In the genomic region with DNA sequence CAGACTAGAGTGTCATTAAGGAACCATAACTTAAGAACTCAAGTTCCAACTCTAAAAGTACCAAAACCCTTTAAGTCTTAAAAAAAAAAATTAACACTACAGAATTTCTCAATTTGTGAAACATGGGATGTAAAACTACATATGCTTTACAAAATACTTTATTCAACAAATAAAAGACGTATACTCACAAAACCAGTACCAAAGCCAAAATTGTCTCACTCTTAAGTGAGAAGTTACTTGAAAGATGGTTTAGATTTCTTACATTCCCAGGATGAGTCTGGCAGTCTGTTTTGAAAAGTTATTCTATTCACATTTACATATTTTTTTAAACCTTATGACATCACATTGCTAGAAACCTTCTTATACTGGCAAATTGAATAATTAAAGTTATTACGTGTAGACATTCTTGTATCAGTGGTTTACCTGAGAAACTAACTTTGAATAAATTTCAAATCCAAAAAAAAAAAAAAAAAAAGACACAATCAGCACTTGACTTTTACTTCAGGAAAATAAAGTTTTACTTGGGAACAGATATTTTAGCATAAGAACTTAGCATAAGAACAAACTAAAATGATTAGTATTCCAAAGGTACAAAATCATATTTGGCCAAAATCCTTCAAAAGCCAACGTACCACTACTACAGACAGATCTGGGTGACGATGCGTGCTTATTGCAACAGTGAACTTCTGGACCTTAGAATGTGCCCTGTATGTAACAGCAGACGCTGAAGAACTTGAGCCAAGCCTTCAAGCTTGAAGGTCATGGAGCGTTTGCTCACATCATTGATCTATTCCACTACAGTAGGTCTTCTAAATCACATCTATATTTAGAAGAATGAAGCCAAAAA, we compare ENCODE assay signal across 8 cellular contexts. TPM values are rescaled to one million over a fixed set of nuclear protein-coding genes. Genes with fewer than 3 reads are reported as not detected.
DNase-seq lines count a peak whose midpoint lies in the region; ATAC-seq and TF ChIP-seq lines count a peak whose summit lies in the region.

No MANE protein-coding gene starts in this region.

- H3K36me3 Mint-ChIP-seq in mesothelial cell of epicardium = peaks cover 3% of the 10 kb centered on the region

- no peak for TF ChIP-seq CTCF in mesothelial cell of epicardium (IDR thresholded peaks at IDR 0.05; ENCODE audit: unreplicated experiment)

- H3K27me3 Mint-ChIP-seq in mesothelial cell of epicardium (ENCODE audit: low read depth) = peaks cover 3% of the 10 kb centered on the region

- no peaks in the 10 kb centered on the region for H3K9me3 Mint-ChIP-seq in mesothelial cell of epicardium

- H3K4me1 Mint-ChIP-seq in mesothelial cell of epicardium = peaks cover 37% of the 10 kb centered on the region

- DNase-seq in DMS79 treated with DMSO at 0.1 percent for 48 hours (lab: John Stamatoyannopoulos, UW) (peak; percentile 64), NCI-H2171 treated with DMSO at 0.1 percent for 48 hours (lab: John Stamatoyannopoulos, UW) (peak; percentile 21), dermis blood vessel endothelial cell (peak; percentile 78), mesothelial cell of epicardium (ENCODE audit: low spot score in 2 of 2, unreplicated experiment in 2 of 2) (no peak), NCI-H1048 (lab: John Stamatoyannopoulos, UW) (no peak)
- DNase-seq in activated CD8-positive, alpha-beta memory T cell treated with anti-CD3 and anti-CD28 coated beads, Interleukin-2, amount 50 U/mL, for 4 hours = no peak
- no peak for DNase-seq in activated T-cell treated with anti-CD3 and anti-CD28 coated beads, Interleukin-2, amount 50 U/mL, for 48 hours

- peak overlapping the region; percentile 62 for H3K27ac Mint-ChIP-seq in mesothelial cell of epicardium

- H3K4me3 Mint-ChIP-seq in mesothelial cell of epicardium = peak overlapping the region; percentile 84

- ATAC-seq in HG02623 (IDR thresholded peaks at IDR 0.05; ENCODE audit: unreplicated experiment) = no peak

RNA-seq across cellular contexts. Expression of a gene that starts 2.6 kb away (rescaled TPM):
- total RNA-seq in dermis blood vessel endothelial cell (105 and 112 TPM in 2 replicates), mesothelial cell of epicardium (36.8 to 44.4 TPM (median 43.2 TPM) in 3 replicates)

Comparison
In these comparisons a context has a peak if more than half of its experiments do, and no peak if none do; other contexts are left out.
1. DNase-seq: peak in DMS79 treated with DMSO at 0.1 percent for 48 hours (single experiment), NCI-H2171 treated with DMSO at 0.1 percent for 48 hours (single experiment) and dermis blood vessel endothelial cell (single experiment); none in mesothelial cell of epicardium (0 of 2), activated CD8-positive, alpha-beta memory T cell treated with anti-CD3 and anti-CD28 coated beads, Interleukin-2, amount 50 U/mL, for 4 hours (single experiment), NCI-H1048 (single experiment) and activated T-cell treated with anti-CD3 and anti-CD28 coated beads, Interleukin-2, amount 50 U/mL, for 48 hours (0 of 2).